ENCODE assay signal across 18 cellular contexts in the genomic region with DNA sequence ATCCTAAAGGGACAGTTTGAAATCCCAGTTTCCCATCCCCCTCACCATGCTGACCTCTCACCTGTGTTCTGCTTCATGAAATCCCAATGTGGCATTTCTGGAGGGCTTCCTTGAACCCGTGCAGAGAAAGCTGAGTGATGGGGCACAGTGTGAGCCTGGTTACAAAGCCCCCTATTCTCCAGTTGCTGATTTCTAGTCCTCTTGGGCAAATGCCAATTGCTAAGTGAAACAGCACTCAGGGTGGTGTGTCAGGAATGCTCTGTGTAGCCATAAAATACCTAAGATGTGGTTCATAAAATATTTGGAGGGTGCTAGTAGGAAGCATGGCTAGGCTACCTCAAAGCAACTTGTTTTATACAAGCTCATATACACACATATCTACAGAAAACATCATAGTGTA. TPM values are rescaled to one million over a fixed set of nuclear protein-coding genes. Genes with fewer than 3 reads are reported as not detected.
DNase-seq lines count a peak whose midpoint lies in the region; ATAC-seq and TF ChIP-seq lines count a peak whose summit lies in the region.
"Had no signal": no experiment of that assay in that cellular context is flagged by ENCODE, and none has a peak within 500 bp of the region (broad histone marks: within the 10 kb centered on the region; RNA-seq: fewer than 3 reads in every experiment).

No MANE protein-coding gene starts in this region.

- H2AFZ ChIP-seq in parathyroid adenoma: peak overlapping the region; percentile 56
- H2AFZ ChIP-seq: GM23338 had no signal

- H3K27ac ChIP-seq in parathyroid adenoma: peak overlapping the region; percentile 81
- H3K27ac ChIP-seq: upper lobe of left lung, WERI-Rb-1 had no signal

- no peak for TF ChIP-seq CTCF in epithelial cell of esophagus (IDR thresholded peaks at IDR 0.05; ENCODE audit: insufficient read depth, low read depth, low read length, missing control alignments)
- TF ChIP-seq CTCF in parathyroid adenoma (IDR thresholded peaks at IDR 0.05): no peak

- peaks cover 20% of the 10 kb centered on the region for H3K4me1 ChIP-seq in parathyroid adenoma
- H3K4me1 ChIP-seq: upper lobe of left lung had no signal

- H3K27me3 ChIP-seq in MG63 (no peaks in the 10 kb centered on the region), parathyroid adenoma (ENCODE audit: control insufficient read depth, insufficient read depth, low read length) (no peaks in the 10 kb centered on the region)
- H3K27me3 ChIP-seq: upper lobe of left lung had no signal

- DNase-seq in EL (peak; percentile 69), MG63 (peak; percentile 19), epithelial cell of esophagus (ENCODE audit: low read depth) (peak; percentile 64), NCI-H2227 treated with DMSO at 0.1 percent for 48 hours (lab: John Stamatoyannopoulos, UW) (no peak), NCI-H526 treated with DMSO at 0.1 percent for 48 hours (lab: John Stamatoyannopoulos, UW) (no peak)
- DNase-seq: activated CD8-positive, alpha-beta memory T cell treated with anti-CD3 and anti-CD28 coated beads, Interleukin-2, amount 10 ng/mL, durations not matched to agents 7 days and 5 days; activated naive CD4-positive, alpha-beta T cell treated with Interleukin-2 at 50 U/mL for 16 hours; CD8-positive, alpha-beta T cell; effector memory CD8-positive, alpha-beta T cell; head of caudate nucleus; NCI-H2029 treated with DMSO at 0.1 percent for 48 hours; stimulated activated CD4-positive, alpha-beta T cell treated with anti-CD3 and anti-CD28 coated beads, Interleukin-4, amount 100 ng/mL, for 1 hour; upper lobe of left lung; WERI-Rb-1 had no signal

- H3K9ac ChIP-seq in parathyroid adenoma: no peak overlapping the region

- H3K79me2 ChIP-seq in parathyroid adenoma: no peaks in the 10 kb centered on the region

- H3K4me3 ChIP-seq in MG63: no peak overlapping the region
- no peak overlapping the region for H3K4me3 ChIP-seq in epithelial cell of esophagus (ENCODE audit: low read length)
- no peak overlapping the region for H3K4me3 ChIP-seq in parathyroid adenoma (ENCODE audit: low read depth, low read length)
- H3K4me3 ChIP-seq: GM23338, upper lobe of left lung had no signal

- H3K36me3 ChIP-seq in MG63: no peaks in the 10 kb centered on the region
- H3K36me3 ChIP-seq in parathyroid adenoma (ENCODE audit: control insufficient read depth, insufficient read depth, low read length): no peaks in the 10 kb centered on the region
- H3K36me3 ChIP-seq: upper lobe of left lung, WERI-Rb-1 had no signal

- H3K4me2 ChIP-seq in parathyroid adenoma (ENCODE audit: low read length): no peak overlapping the region
- H3K4me2 ChIP-seq: GM23338 had no signal

- H3K9me3 ChIP-seq in MG63 (no peaks in the 10 kb centered on the region; the same call in 1 of the 2 replicates), parathyroid adenoma (ENCODE audit: control insufficient read depth, low read length) (no peaks in the 10 kb centered on the region)
- H3K9me3 ChIP-seq: upper lobe of left lung had no signal

- no peak for ATAC-seq in HG03354 (IDR thresholded peaks at IDR 0.05; ENCODE audit: poor library complexity, severe bottlenecking, unreplicated experiment)
- ATAC-seq: activated CD8-positive, alpha-beta memory T cell treated with anti-CD3 and anti-CD28 coated beads, Interleukin-2, amount 10 ng/mL, durations not matched to agents 7 days and 5 days; CD8-positive, alpha-beta T cell; effector memory CD8-positive, alpha-beta T cell; GM23338; left lobe of liver had no signal

RNA-seq across cellular contexts. Expression of a gene that starts 32.0 kb away (rescaled TPM):
- total RNA-seq in MG63 (2014; rRNA removed; shearing (Covaris generic); ENCODE audit: low replicate concordance): 3.7 and 5.1 TPM in 2 replicates

Comparison
In these comparisons a context has a peak if more than half of its experiments do, and no peak if none do; other contexts are left out.
1. DNase-seq: peak in EL (single experiment), MG63 (single experiment) and epithelial cell of esophagus (single experiment); none in NCI-H2227 treated with DMSO at 0.1 percent for 48 hours (single experiment) and NCI-H526 treated with DMSO at 0.1 percent for 48 hours (single experiment).